In the genomic region with DNA sequence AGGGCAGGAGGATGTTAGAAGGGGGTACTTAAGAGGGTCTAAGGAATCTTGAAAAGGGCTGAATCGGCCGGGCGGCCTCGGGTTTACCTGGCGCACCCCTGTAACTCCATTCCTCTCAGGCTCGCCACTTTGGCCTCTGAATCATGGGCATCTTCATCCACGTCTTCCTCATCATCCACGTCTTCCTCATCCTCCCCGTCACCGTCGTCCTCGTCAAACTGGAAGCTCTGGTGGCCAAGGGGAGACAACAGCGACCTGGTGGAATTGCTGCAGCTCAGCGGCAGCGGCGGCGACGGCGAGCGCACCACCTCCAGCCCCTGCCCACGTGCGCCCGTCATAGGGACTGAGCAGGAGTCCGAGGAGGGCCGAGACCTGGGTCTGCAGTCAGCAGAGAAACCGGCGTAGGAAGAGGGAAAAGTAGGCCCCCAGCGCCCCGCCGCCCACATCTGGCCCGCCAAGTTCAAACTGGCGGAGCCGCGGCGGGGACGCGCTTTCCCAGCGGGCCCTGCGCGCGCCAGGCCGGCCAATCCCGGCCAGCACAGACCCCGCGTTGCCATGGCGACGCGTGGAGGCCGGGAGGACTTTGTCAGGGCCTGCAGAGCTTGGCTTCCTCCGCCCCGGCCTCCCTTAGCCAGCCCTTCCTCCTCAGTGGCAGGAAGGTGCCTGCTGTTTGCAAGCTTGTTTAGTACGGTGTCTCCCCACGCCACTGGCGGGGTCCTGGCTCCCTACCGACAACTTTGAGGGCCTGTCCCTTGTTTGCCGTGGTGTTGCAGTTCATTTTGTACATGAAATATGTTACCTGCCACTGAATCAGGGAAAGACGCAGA, we compare ENCODE assay signal across 8 cellular contexts. TPM values are rescaled to one million over a fixed set of nuclear protein-coding genes. Genes with fewer than 3 reads are reported as not detected.
A peak's percentile ranks its signal among the peaks of the same experiment; 100 is the strongest.
DNase-seq lines count a peak whose midpoint lies in the region; ATAC-seq and TF ChIP-seq lines count a peak whose summit lies in the region.

A gene with protein sequence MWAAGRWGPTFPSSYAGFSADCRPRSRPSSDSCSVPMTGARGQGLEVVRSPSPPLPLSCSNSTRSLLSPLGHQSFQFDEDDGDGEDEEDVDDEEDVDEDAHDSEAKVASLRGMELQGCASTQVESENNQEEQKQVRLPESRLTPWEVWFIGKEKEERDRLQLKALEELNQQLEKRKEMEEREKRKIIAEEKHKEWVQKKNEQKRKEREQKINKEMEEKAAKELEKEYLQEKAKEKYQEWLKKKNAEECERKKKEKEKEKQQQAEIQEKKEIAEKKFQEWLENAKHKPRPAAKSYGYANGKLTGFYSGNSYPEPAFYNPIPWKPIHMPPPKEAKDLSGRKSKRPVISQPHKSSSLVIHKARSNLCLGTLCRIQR (minus strand): TSS at position 467 of the 827 bp plus-strand sequence. CDS start 21 bp downstream, at position 446.

- no peaks in the 10 kb centered on the region for H3K9me3 Mint-ChIP-seq in activated CD4-positive, alpha-beta T cell treated with anti-CD3 and anti-CD28 coated beads, Interleukin-2, amount 10 ng/mL, durations not matched to agents 7 days and 5 days

- H3K4me1 Mint-ChIP-seq in activated CD4-positive, alpha-beta T cell treated with anti-CD3 and anti-CD28 coated beads, Interleukin-2, amount 10 ng/mL, durations not matched to agents 7 days and 5 days, result peaks cover 28% of the 10 kb centered on the region

- H3K27ac ChIP-seq in C4-2B (peak within 1 kb of the TSS; percentile 68), coronary artery (peak within 1 kb of the TSS in 1 of 2 donors; percentile 28)

- H3K4me3 ChIP-seq in coronary artery, result peak within 1 kb of the TSS; percentile 77

- H3K36me3 Mint-ChIP-seq in activated CD4-positive, alpha-beta T cell treated with anti-CD3 and anti-CD28 coated beads, Interleukin-2, amount 10 ng/mL, durations not matched to agents 7 days and 5 days (ENCODE audit: low read depth), result no peaks in the 10 kb centered on the region

- peaks cover 1% of the 10 kb centered on the region for H3K27me3 Mint-ChIP-seq in activated CD4-positive, alpha-beta T cell treated with anti-CD3 and anti-CD28 coated beads, Interleukin-2, amount 10 ng/mL, durations not matched to agents 7 days and 5 days

- H3K27ac Mint-ChIP-seq in activated CD4-positive, alpha-beta T cell treated with anti-CD3 and anti-CD28 coated beads, Interleukin-2, amount 10 ng/mL, durations not matched to agents 7 days and 5 days, result peak within 1 kb of the TSS; percentile 86

- H3K4me3 Mint-ChIP-seq in activated CD4-positive, alpha-beta T cell treated with anti-CD3 and anti-CD28 coated beads, Interleukin-2, amount 10 ng/mL, durations not matched to agents 7 days and 5 days, result peak within 1 kb of the TSS; percentile 83

- peak; percentile 86 to 97 for DNase-seq in NCI-H526 (lab: John Stamatoyannopoulos, UW)
- DNase-seq in activated CD4-positive, alpha-beta T cell treated with anti-CD3 and anti-CD28 coated beads, Interleukin-2, amount 10 ng/mL, durations not matched to agents 7 days and 5 days, result peak; percentile 92
- DNase-seq in coronary artery (ENCODE audit: low spot score), result peak; percentile 90
- DNase-seq in left lobe of liver (ENCODE audit: low spot score), result peak; percentile 93
- DNase-seq in stimulated activated CD4-positive, alpha-beta T cell treated with anti-CD3 and anti-CD28 coated beads, Interleukin-1b, Interleukin-23, amount 100 ng/mL, for 48 hours, result peak; percentile 88

- TF ChIP-seq CTCF in C4-2B (conservative IDR thresholded peaks at IDR 0.05) (no peak), coronary artery (IDR thresholded peaks at IDR 0.05) (no peak)

- POLR2A ChIA-PET in activated CD4-positive, alpha-beta T cell treated with anti-CD3 and anti-CD28 coated beads, Interleukin-2, amount 10 ng/mL, durations not matched to agents 7 days and 5 days (lab: Charles Lee), result no interaction called here

- ATAC-seq in GM19372 (IDR thresholded peaks at IDR 0.05; ENCODE audit: low read depth, unreplicated experiment) (peak; percentile 99), HG03520 (IDR thresholded peaks at IDR 0.05; ENCODE audit: unreplicated experiment) (peak; percentile 99), left lobe of liver (peak; percentile 99)

- CTCF ChIA-PET in activated CD4-positive, alpha-beta T cell treated with anti-CD3 and anti-CD28 coated beads, Interleukin-2, amount 10 ng/mL, durations not matched to agents 7 days and 5 days (lab: Charles Lee), result interaction anchor here (1.0 kb wide), 1 partner anchor 12 kb away, joined by 4 read pairs; no protein-coding TSS in a partner anchor

RNA-seq across cellular contexts. Expression of the gene that starts here (rescaled TPM):
- 10 to 100 TPM; 18.8 to 23.8 TPM for total RNA-seq in activated CD4-positive, alpha-beta T cell treated with anti-CD3 and anti-CD28 coated beads, Interleukin-2, amount 10 ng/mL, durations not matched to agents 7 days and 5 days
- total RNA-seq in left lobe of liver, result 2.0 TPM
